ENCODE assay signal across 3 cellular contexts in genomic region chr7:103809229-103809994, GRCh38.
TF ChIP-seq lines count a peak whose summit lies in the region.

No MANE protein-coding gene starts in this region.

TF ChIP-seq in GM12891, 5 proteins besides CTCF, POLR2A, EP300 and RAD21:
- no peak for TF ChIP-seq POU2F2 (IDR thresholded peaks at IDR 0.05; ENCODE audit: low read depth, low read length)
- 0 out of 2 replicates have a peak, but pooled peaks have one; percentile 37 for TF ChIP-seq SPI1 (IDR thresholded peaks at IDR 0.05; ENCODE audit: low read depth, low read length)
TF ChIP-seq in GM12891: peak in this region for 1.

TF ChIP-seq in GM23338, 12 proteins besides CTCF, POLR2A, EP300 and RAD21 (continues in another document):
- TF ChIP-seq REST (IDR thresholded peaks at IDR 0.05; ENCODE audit: unreplicated experiment) (no peak), ZNF462 (CRISPR knock-in tag; IDR thresholded peaks at IDR 0.05) (no peak), ZNF331 (CRISPR knock-in tag; IDR thresholded peaks at IDR 0.05; ENCODE audit: low read depth) (no peak), NANOG (IDR thresholded peaks at IDR 0.05; ENCODE audit: borderline replicate concordance) (no peak), JUNB (IDR thresholded peaks at IDR 0.05; ENCODE audit: unreplicated experiment) (no peak), ETS1 (IDR thresholded peaks at IDR 0.05) (no peak), EZH2phosphoT487 (IDR thresholded peaks at IDR 0.05; ENCODE audit: unreplicated experiment) (no peak), STAT1 (IDR thresholded peaks at IDR 0.05; ENCODE audit: unreplicated experiment) (no peak), POLR2AphosphoS5 (IDR thresholded peaks at IDR 0.05; ENCODE audit: low read depth) (no peak), EZH2 (IDR thresholded peaks at IDR 0.05; ENCODE audit: low read depth, unreplicated experiment) (no peak), ZNF114 (CRISPR knock-in tag; IDR thresholded peaks at IDR 0.05) (no peak)

TF ChIP-seq in GM12878, 131 proteins besides CTCF, POLR2A, EP300 and RAD21:
- no peak for TF ChIP-seq POLR2AphosphoS2 (IDR thresholded peaks at IDR 0.05; ENCODE audit: low read depth, low read length)
- TF ChIP-seq SPI1 (IDR thresholded peaks at IDR 0.05; ENCODE audit: borderline replicate concordance, insufficient read depth, low read depth, low read length): peak; percentile 11; the same call in 1 of the 2 replicates
